Comparison of ENCODE assay signal across 8 cellular contexts in genomic region chr1:200306954-200307754, GRCh38.
DNase-seq lines count a peak whose midpoint lies in the region; ATAC-seq and TF ChIP-seq lines count a peak whose summit lies in the region.

No MANE protein-coding gene starts in this region.

- TF ChIP-seq CTCF in LNCAP (IDR thresholded peaks at IDR 0.05) (peak; percentile 94), parathyroid adenoma (IDR thresholded peaks at IDR 0.05) (peak; percentile 58)

- H3K9ac ChIP-seq in parathyroid adenoma, result no peak overlapping the region

- ATAC-seq in GM21381 (IDR thresholded peaks at IDR 0.05; ENCODE audit: unreplicated experiment) (peak; percentile 41), T-helper 17 cell (peak; percentile 63), esophagus mucosa (peak; percentile 44), GM21360 (IDR thresholded peaks at IDR 0.05; ENCODE audit: unreplicated experiment) (no peak)

- H3K27me3 ChIP-seq in parathyroid adenoma (ENCODE audit: control insufficient read depth, insufficient read depth, low read length), result no peaks in the 10 kb centered on the region

- H3K79me2 ChIP-seq in parathyroid adenoma, result no peaks in the 10 kb centered on the region

- H3K27ac ChIP-seq in parathyroid adenoma, result no peak overlapping the region

- no peaks in the 10 kb centered on the region for H3K4me1 ChIP-seq in parathyroid adenoma

- peak; percentile 4 to 21 for DNase-seq in activated CD4-positive, alpha-beta T cell treated with anti-CD3 and anti-CD28 coated beads for 4 hours
- no peak for DNase-seq in activated CD4-positive, alpha-beta T cell treated with anti-CD3 and anti-CD28 coated beads for 1 hour
- DNase-seq in T-helper 17 cell, result no peak

- peak overlapping the region; percentile 47 for H3K27ac Mint-ChIP-seq in T-helper 17 cell

- peak overlapping the region; percentile 62 for H3K4me3 Mint-ChIP-seq in T-helper 17 cell

- H2AFZ ChIP-seq in parathyroid adenoma, result no peak overlapping the region

- peaks cover under 1% of the 10 kb centered on the region for H3K27me3 Mint-ChIP-seq in T-helper 17 cell

- H3K9me3 ChIP-seq in T-helper 17 cell (ENCODE audit: control insufficient read depth, low read length, poor library complexity, severe bottlenecking) (no peaks in the 10 kb centered on the region), parathyroid adenoma (ENCODE audit: control insufficient read depth, low read length) (no peaks in the 10 kb centered on the region)

- H3K4me3 ChIP-seq in parathyroid adenoma (ENCODE audit: low read depth, low read length), result no peak overlapping the region

- H3K4me1 Mint-ChIP-seq in T-helper 17 cell, result peaks cover 14% of the 10 kb centered on the region

- H3K36me3 Mint-ChIP-seq in T-helper 17 cell (ENCODE audit: low read depth), result peaks cover 2% of the 10 kb centered on the region

- H3K4me2 ChIP-seq in parathyroid adenoma (ENCODE audit: low read length), result no peak overlapping the region

- H3K36me3 ChIP-seq in parathyroid adenoma (ENCODE audit: control insufficient read depth, insufficient read depth, low read length), result no peaks in the 10 kb centered on the region

Comparison
In these comparisons a context has a peak if more than half of its experiments do, and no peak if none do; other contexts are left out.
1. DNase-seq: peak in activated CD4-positive, alpha-beta T cell treated with anti-CD3 and anti-CD28 coated beads for 4 hours (2 of 2); none in activated CD4-positive, alpha-beta T cell treated with anti-CD3 and anti-CD28 coated beads for 1 hour (single experiment) and T-helper 17 cell (0 of 3).